ENCODE assay signal across 16 cellular contexts in genomic region chr6:79215233-79215824, GRCh38. TPM values are rescaled to one million over a fixed set of nuclear protein-coding genes. Genes with fewer than 3 reads are reported as not detected.
A peak's percentile ranks its signal among the peaks of the same experiment; 100 is the strongest.
DNase-seq lines count a peak whose midpoint lies in the region; ATAC-seq and TF ChIP-seq lines count a peak whose summit lies in the region.
"Had no signal": no experiment of that assay in that cellular context is flagged by ENCODE, and none has a peak within 500 bp of the region (broad histone marks: within the 10 kb centered on the region; RNA-seq: fewer than 3 reads in every experiment).

No MANE protein-coding gene starts in this region.

- no peaks in the 10 kb centered on the region for H3K9me3 Mint-ChIP-seq in GM23338

- H3K36me3 ChIP-seq in GM23338 (ENCODE audit: insufficient read depth) (peaks cover 2% of the 10 kb centered on the region; the same call in 1 of the 2 replicates), brain microvascular endothelial cell (replicated peaks) (no peaks in the 10 kb centered on the region), colonic mucosa (no peaks in the 10 kb centered on the region)
- H3K36me3 ChIP-seq: gastrocnemius medialis had no signal

- no peaks in the 10 kb centered on the region for H3F3A ChIP-seq in GM23338 (replicated peaks; ENCODE audit: low read depth)

- H3K4me2 ChIP-seq in GM23338: no peak overlapping the region

- peaks cover 2% of the 10 kb centered on the region for H3K27me3 Mint-ChIP-seq in GM23338 (ENCODE audit: insufficient read depth, low read depth, poor library complexity)

- H3K79me2 ChIP-seq in GM23338 (replicated peaks; ENCODE audit: insufficient read depth): peaks cover 90% of the 10 kb centered on the region

- H3K4me1 Mint-ChIP-seq in GM23338: peaks cover 18% of the 10 kb centered on the region

- TF ChIP-seq CTCF in GM23338 (conservative IDR thresholded peaks at IDR 0.05; ENCODE audit: low read depth in 2 of 2): no peak
- no peak for TF ChIP-seq CTCF in brain microvascular endothelial cell (IDR thresholded peaks at IDR 0.05; ENCODE audit: low read depth, low read length, missing control alignments)
- TF ChIP-seq CTCF in colonic mucosa (IDR thresholded peaks at IDR 0.05): no peak

- H3K4me1 ChIP-seq in GM23338 (ENCODE audit: insufficient read depth) (peaks cover 35% of the 10 kb centered on the region), colonic mucosa (no peaks in the 10 kb centered on the region)

- H3K9me3 ChIP-seq in colonic mucosa: no peaks in the 10 kb centered on the region
- H3K9me3 ChIP-seq: gastrocnemius medialis, suprapubic skin had no signal

- peak; percentile 51 for ATAC-seq in GM23338
- no peak for ATAC-seq in GM18868 (IDR thresholded peaks at IDR 0.05; ENCODE audit: unreplicated experiment)
- ATAC-seq: activated naive CD4-positive, alpha-beta T cell treated with anti-CD3 and anti-CD28 coated beads, Interleukin-2, amount 50 U/mL, for 72 hours; CD8-positive, alpha-beta T cell; gastrocnemius medialis had no signal

- intact Hi-C loops in colonic mucosa (cut with DNase I): no loop called here

- H3K36me3 Mint-ChIP-seq in GM23338 (ENCODE audit: low read depth): peaks cover 14% of the 10 kb centered on the region; the same call in 2 of the 3 replicates

- no peaks in the 10 kb centered on the region for H3K9me2 ChIP-seq in GM23338 (ENCODE audit: insufficient read depth)

- peaks cover 32% of the 10 kb centered on the region for H4K20me1 ChIP-seq in GM23338 (replicated peaks; ENCODE audit: insufficient read depth)

- H3K27me3 ChIP-seq in GM23338 (ENCODE audit: insufficient read depth) (no peaks in the 10 kb centered on the region), brain microvascular endothelial cell (replicated peaks) (no peaks in the 10 kb centered on the region), colonic mucosa (no peaks in the 10 kb centered on the region)
- H3K27me3 ChIP-seq: gastrocnemius medialis, suprapubic skin had no signal

- no peak overlapping the region for H2AFZ ChIP-seq in GM23338

- H3K4me3 ChIP-seq in GM23338 (no peak overlapping the region), brain microvascular endothelial cell (ENCODE audit: low read depth, low read length) (no peak overlapping the region), colonic mucosa (no peak overlapping the region)
- H3K4me3 ChIP-seq: gastrocnemius medialis, suprapubic skin had no signal

- H3K27ac Mint-ChIP-seq in GM23338: no peak overlapping the region
- H3K27ac Mint-ChIP-seq: activated naive CD4-positive, alpha-beta T cell treated with anti-CD3 and anti-CD28 coated beads, Interleukin-2, amount 50 U/mL, for 72 hours; CD8-positive, alpha-beta T cell had no signal

- DNase-seq in GM23338 (ENCODE audit: low spot score): peak; percentile 28
- DNase-seq in brain microvascular endothelial cell: peak; percentile 50
- peak; percentile 18 for DNase-seq in iPS-NIHi7 (ENCODE audit: extremely low spot score)
- peak; percentile 23 for DNase-seq in non-pigmented ciliary epithelial cell (ENCODE audit: low read depth)
- no peak for DNase-seq in germinal center (ENCODE audit: low spot score)
- DNase-seq in activated naive CD4-positive, alpha-beta T cell treated with anti-CD3 and anti-CD28 coated beads, Interleukin-2, amount 50 U/mL, for 16 hours: no peak
- no peak for DNase-seq in colonic mucosa
- DNase-seq: activated CD4-positive, alpha-beta T cell treated with anti-CD3 and anti-CD28 coated beads for 48 hours; CD8-positive, alpha-beta T cell; DND-41; gastrocnemius medialis; NCI-H1436 treated with DMSO at 0.1 percent for 48 hours; stimulated activated CD4-positive, alpha-beta T cell treated with anti-CD3 and anti-CD28 coated beads, Interleukin-4, amount 100 ng/mL, for 24 hours had no signal

- no peak overlapping the region for H3K4me3 Mint-ChIP-seq in GM23338
- H3K4me3 Mint-ChIP-seq: CD8-positive, alpha-beta T cell had no signal

- no peak overlapping the region for H3K27ac ChIP-seq in GM23338 (ENCODE audit: low read depth)
- H3K27ac ChIP-seq in brain microvascular endothelial cell: no peak overlapping the region
- H3K27ac ChIP-seq in colonic mucosa: no peak overlapping the region
- H3K27ac ChIP-seq: gastrocnemius medialis, suprapubic skin had no signal

- in situ Hi-C loops in brain microvascular endothelial cell (cut with HindIII; ENCODE audit: low pct_ligation_motif_present, low sequenced_read_pairs): no loop called here

- no peak overlapping the region for H3K9ac ChIP-seq in colonic mucosa (ENCODE audit: low read depth in 2 of 2, low read length in 2 of 2)

TF ChIP-seq in GM23338, 12 proteins besides CTCF, POLR2A, EP300 and RAD21 (continues in another document):
- no peak for TF ChIP-seq JUNB (IDR thresholded peaks at IDR 0.05; ENCODE audit: unreplicated experiment)
- no peak for TF ChIP-seq POLR2AphosphoS5 (IDR thresholded peaks at IDR 0.05; ENCODE audit: low read depth)
- TF ChIP-seq, protein P1, sequence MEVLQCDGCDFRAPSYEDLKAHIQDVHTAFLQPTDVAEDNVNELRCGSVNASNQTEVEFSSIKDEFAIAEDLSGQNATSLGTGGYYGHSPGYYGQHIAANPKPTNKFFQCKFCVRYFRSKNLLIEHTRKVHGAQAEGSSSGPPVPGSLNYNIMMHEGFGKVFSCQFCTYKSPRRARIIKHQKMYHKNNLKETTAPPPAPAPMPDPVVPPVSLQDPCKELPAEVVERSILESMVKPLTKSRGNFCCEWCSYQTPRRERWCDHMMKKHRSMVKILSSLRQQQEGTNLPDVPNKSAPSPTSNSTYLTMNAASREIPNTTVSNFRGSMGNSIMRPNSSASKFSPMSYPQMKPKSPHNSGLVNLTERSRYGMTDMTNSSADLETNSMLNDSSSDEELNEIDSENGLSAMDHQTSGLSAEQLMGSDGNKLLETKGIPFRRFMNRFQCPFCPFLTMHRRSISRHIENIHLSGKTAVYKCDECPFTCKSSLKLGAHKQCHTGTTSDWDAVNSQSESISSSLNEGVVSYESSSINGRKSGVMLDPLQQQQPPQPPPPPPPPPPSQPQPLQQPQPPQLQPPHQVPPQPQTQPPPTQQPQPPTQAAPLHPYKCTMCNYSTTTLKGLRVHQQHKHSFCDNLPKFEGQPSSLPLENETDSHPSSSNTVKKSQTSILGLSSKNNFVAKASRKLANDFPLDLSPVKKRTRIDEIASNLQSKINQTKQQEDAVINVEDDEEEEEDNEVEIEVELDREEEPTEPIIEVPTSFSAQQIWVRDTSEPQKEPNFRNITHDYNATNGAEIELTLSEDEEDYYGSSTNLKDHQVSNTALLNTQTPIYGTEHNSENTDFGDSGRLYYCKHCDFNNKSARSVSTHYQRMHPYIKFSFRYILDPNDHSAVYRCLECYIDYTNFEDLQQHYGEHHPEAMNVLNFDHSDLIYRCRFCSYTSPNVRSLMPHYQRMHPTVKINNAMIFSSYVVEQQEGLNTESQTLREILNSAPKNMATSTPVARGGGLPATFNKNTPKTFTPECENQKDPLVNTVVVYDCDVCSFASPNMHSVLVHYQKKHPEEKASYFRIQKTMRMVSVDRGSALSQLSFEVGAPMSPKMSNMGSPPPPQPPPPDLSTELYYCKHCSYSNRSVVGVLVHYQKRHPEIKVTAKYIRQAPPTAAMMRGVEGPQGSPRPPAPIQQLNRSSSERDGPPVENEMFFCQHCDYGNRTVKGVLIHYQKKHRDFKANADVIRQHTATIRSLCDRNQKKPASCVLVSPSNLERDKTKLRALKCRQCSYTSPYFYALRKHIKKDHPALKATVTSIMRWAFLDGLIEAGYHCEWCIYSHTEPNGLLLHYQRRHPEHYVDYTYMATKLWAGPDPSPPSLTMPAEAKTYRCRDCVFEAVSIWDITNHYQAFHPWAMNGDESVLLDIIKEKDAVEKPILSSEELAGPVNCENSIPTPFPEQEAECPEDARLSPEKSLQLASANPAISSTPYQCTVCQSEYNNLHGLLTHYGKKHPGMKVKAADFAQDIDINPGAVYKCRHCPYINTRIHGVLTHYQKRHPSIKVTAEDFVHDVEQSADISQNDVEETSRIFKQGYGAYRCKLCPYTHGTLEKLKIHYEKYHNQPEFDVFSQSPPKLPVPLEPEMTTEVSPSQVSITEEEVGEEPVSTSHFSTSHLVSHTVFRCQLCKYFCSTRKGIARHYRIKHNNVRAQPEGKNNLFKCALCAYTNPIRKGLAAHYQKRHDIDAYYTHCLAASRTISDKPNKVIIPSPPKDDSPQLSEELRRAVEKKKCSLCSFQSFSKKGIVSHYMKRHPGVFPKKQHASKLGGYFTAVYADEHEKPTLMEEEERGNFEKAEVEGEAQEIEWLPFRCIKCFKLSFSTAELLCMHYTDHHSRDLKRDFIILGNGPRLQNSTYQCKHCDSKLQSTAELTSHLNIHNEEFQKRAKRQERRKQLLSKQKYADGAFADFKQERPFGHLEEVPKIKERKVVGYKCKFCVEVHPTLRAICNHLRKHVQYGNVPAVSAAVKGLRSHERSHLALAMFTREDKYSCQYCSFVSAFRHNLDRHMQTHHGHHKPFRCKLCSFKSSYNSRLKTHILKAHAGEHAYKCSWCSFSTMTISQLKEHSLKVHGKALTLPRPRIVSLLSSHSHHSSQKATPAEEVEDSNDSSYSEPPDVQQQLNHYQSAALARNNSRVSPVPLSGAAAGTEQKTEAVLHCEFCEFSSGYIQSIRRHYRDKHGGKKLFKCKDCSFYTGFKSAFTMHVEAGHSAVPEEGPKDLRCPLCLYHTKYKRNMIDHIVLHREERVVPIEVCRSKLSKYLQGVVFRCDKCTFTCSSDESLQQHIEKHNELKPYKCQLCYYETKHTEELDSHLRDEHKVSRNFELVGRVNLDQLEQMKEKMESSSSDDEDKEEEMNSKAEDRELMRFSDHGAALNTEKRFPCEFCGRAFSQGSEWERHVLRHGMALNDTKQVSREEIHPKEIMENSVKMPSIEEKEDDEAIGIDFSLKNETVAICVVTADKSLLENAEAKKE (CRISPR knock-in tag; IDR thresholded peaks at IDR 0.05): no peak

RNA-seq across cellular contexts. Expression of gene HMGN3, which starts 19.2 kb away (rescaled TPM):
- 166 and 193 TPM in 2 replicates for total RNA-seq in GM23338 (2014; rRNA removed; shearing (Covaris generic))
- polyA plus RNA-seq in GM23338 (2016; fragmentation: Nextera tagmentation; extraction: Ambion mirVana): 868 and 956 TPM in 2 replicates
- total RNA-seq in colonic mucosa: 10 to 100 TPM; 30.3 to 31.0 TPM

Comparison
In these comparisons a context has a peak if more than half of its experiments do, and no peak if none do; other contexts are left out.
1. DNase-seq: peak in GM23338 (single experiment), brain microvascular endothelial cell (single experiment), iPS-NIHi7 (single experiment) and non-pigmented ciliary epithelial cell (single experiment); none in germinal center (single experiment), activated naive CD4-positive, alpha-beta T cell treated with anti-CD3 and anti-CD28 coated beads, Interleukin-2, amount 50 U/mL, for 16 hours (single experiment) and colonic mucosa (single experiment).